ENCODE assay signal across 8 cellular contexts in the genomic region with DNA sequence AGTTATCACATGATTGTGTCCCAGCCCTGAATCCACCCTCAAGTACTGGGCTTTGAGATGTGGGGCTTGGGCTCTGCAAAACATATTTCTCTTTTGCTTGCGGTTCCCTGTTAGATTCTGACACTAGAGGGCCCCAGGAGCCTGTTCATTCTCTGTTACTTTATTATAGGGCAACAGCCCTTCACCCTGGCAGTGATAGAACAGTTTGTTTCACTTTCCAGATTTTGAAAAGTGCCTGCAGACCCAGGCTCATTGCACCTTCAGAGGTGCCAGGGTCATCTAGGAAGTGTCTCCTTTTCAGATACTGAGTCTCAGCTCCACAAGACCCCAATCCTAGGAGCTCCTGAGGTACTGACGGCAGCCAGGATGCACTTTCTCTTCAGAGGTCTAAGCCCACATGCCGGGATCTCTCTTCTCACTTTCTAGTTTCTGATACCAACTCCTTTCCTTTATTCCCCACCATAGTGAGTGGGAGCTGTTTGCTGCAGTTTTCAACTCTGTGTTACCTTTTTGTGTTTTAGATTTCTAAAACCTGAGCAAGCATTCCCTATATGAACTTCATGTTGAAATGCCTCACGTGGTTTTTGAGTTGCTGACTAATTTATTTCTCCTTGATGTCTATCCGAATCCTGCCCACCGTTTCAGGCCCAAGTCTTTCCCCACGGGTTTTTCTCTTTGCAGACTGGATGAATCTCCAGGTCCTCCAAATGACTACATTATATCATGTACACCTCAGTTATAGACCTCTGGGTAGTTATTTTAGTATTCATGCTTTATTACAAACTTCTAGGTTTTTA. TPM values are rescaled to one million over a fixed set of nuclear protein-coding genes. Genes with fewer than 3 reads are reported as not detected.
DNase-seq lines count a peak whose midpoint lies in the region; ATAC-seq lines count a peak whose summit lies in the region.

No MANE protein-coding gene starts in this region.

- peak; percentile 53 for DNase-seq in activated gamma-delta T cell treated with Interleukin-2 at 50 U/mL for 16 hours
- no peak for DNase-seq in activated gamma-delta T cell (lab: John Stamatoyannopoulos, UW)
- DNase-seq in NCI-H446 treated with DMSO at 0.1 percent for 48 hours (lab: John Stamatoyannopoulos, UW): peak; percentile 41
- DNase-seq in activated CD4-positive, alpha-beta T cell treated with anti-CD3 and anti-CD28 coated beads for 1 hour: peak; percentile 29
- DNase-seq in dermis microvascular lymphatic vessel endothelial cell (ENCODE audit: low read depth in 2 of 2): peak; percentile 50 to 60
- peak; percentile 67 to 74 for DNase-seq in lung microvascular endothelial cell (ENCODE audit: low read depth in 2 of 2)
- peak; percentile 62 to 64 for DNase-seq in stimulated activated naive CD8-positive, alpha-beta T cell treated with anti-CD3 and anti-CD28 coated beads, Interleukin-15, amount 100 ng/mL, for 72 hours

- H3K9me3 Mint-ChIP-seq in stimulated activated naive CD8-positive, alpha-beta T cell treated with anti-CD3 and anti-CD28 coated beads, Interleukin-15, amount 100 ng/mL, for 72 hours: no peaks in the 10 kb centered on the region

- peaks cover 46% of the 10 kb centered on the region for H3K4me1 Mint-ChIP-seq in stimulated activated naive CD8-positive, alpha-beta T cell treated with anti-CD3 and anti-CD28 coated beads, Interleukin-15, amount 100 ng/mL, for 72 hours

- H3K27ac Mint-ChIP-seq in stimulated activated naive CD8-positive, alpha-beta T cell treated with anti-CD3 and anti-CD28 coated beads, Interleukin-15, amount 100 ng/mL, for 72 hours: peak overlapping the region in 1 of 2 donors; percentile 67

- H3K4me3 Mint-ChIP-seq in stimulated activated naive CD8-positive, alpha-beta T cell treated with anti-CD3 and anti-CD28 coated beads, Interleukin-15, amount 100 ng/mL, for 72 hours: peak overlapping the region; percentile 32 to 73

- H3K27me3 Mint-ChIP-seq in stimulated activated naive CD8-positive, alpha-beta T cell treated with anti-CD3 and anti-CD28 coated beads, Interleukin-15, amount 100 ng/mL, for 72 hours: peaks cover 14% of the 10 kb centered on the region

- peak; percentile 74 for ATAC-seq in HG03175 (IDR thresholded peaks at IDR 0.05; ENCODE audit: unreplicated experiment)
- peak; percentile 92 for ATAC-seq in stimulated activated naive CD8-positive, alpha-beta T cell treated with anti-CD3 and anti-CD28 coated beads, Interleukin-15, amount 100 ng/mL, for 72 hours

RNA-seq across cellular contexts. Expression of a gene that starts 10.9 kb away (rescaled TPM):
- total RNA-seq in dermis microvascular lymphatic vessel endothelial cell (18.4 and 20.2 TPM in 2 replicates), lung microvascular endothelial cell (15.7 and 21.4 TPM in 2 replicates)

RNA-seq across cellular contexts. Expression of a gene that starts 51.9 kb away (rescaled TPM):
- total RNA-seq in dermis microvascular lymphatic vessel endothelial cell (12.5 and 15.7 TPM in 2 replicates), lung microvascular endothelial cell (9.8 and 14.3 TPM in 2 replicates)
